22 cellular contexts compared by ENCODE assay signal in the genomic region with DNA sequence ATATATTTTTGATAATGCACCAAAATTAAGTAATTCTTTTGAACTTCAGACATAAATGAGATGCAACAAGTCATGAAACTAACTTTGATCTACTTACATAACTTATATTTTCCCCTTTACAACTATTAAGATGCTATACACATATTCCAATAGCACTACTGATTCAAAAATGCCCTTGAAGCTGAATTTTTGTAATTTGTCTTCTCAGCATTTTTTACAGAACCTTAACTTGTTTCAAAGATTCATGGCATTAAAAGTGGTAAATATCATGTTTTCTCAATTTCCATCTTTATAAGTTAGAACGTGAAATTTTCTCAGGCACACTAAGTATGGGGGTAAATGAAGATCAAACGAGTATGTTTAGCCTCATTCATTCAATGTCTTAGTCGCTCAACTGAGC.
DNase-seq lines count a peak whose midpoint lies in the region; ATAC-seq, FAIRE-seq and TF ChIP-seq lines count a peak whose summit lies in the region.
"Had no signal": no experiment of that assay in that cellular context is flagged by ENCODE, and none has a peak within 500 bp of the region (broad histone marks: within the 10 kb centered on the region; RNA-seq: fewer than 3 reads in every experiment).

No MANE protein-coding gene starts in this region.

- H3K4ac ChIP-seq in IMR-90 (ENCODE audit: low read depth, low read length) = no peak overlapping the region

- no peak overlapping the region for H3K4me3 Mint-ChIP-seq in stimulated activated naive CD8-positive, alpha-beta T cell treated with anti-CD3 and anti-CD28 coated beads, Interleukin-15, amount 100 ng/mL, for 72 hours
- no peak overlapping the region for H3K4me3 Mint-ChIP-seq in effector memory CD8-positive, alpha-beta T cell
- H3K4me3 Mint-ChIP-seq: B cell; CD4-positive, alpha-beta T cell; CD8-positive, alpha-beta T cell had no signal

- no peak overlapping the region for H3K4me3 ChIP-seq in A549
- no peak overlapping the region for H3K4me3 ChIP-seq in IMR-90 (ENCODE audit: insufficient read depth, low read depth, low read length)
- H3K4me3 ChIP-seq in K562 = no peak overlapping the region
- H3K4me3 ChIP-seq: BLaER1 treated with 17β-estradiol and CSF1 and Interleukin-3, amounts not matched to agents 10 nM and 100 nM had no signal

- H3K36me3 ChIP-seq in IMR-90 (ENCODE audit: control insufficient read depth, insufficient read depth, low read length) (no peaks in the 10 kb centered on the region), K562 (ENCODE audit: control insufficient read depth, insufficient read depth, low read length) (no peaks in the 10 kb centered on the region)
- H3K36me3 ChIP-seq: BLaER1 treated with 17β-estradiol and CSF1 and Interleukin-3, amounts not matched to agents 10 nM and 100 nM had no signal

- no peak overlapping the region for H4K8ac ChIP-seq in IMR-90 (ENCODE audit: low read depth in 2 of 2, low read length in 2 of 2)

- H2AFZ ChIP-seq in IMR-90 (replicated peaks; ENCODE audit: low read length, poor library complexity) = no peak overlapping the region
- H2AFZ ChIP-seq in K562 (ENCODE audit: low read depth, low read length) = no peak overlapping the region

- dilution Hi-C loops in IMR-90 (cut with HindIII; ENCODE audit: low sequenced_read_pairs, unreplicated experiment) = no loop called here

- H3K27me3 Mint-ChIP-seq in stimulated activated naive CD8-positive, alpha-beta T cell treated with anti-CD3 and anti-CD28 coated beads, Interleukin-15, amount 100 ng/mL, for 72 hours = no peaks in the 10 kb centered on the region
- no peaks in the 10 kb centered on the region for H3K27me3 Mint-ChIP-seq in effector memory CD8-positive, alpha-beta T cell
- H3K27me3 Mint-ChIP-seq: CD4-positive, alpha-beta T cell had no signal

- no peak for TF ChIP-seq RAD21 in A549 (conservative IDR thresholded peaks at IDR 0.05 in 1 of 2, IDR thresholded peaks at IDR 0.05 in 1 of 2)
- no peak for TF ChIP-seq RAD21 in IMR-90 (IDR thresholded peaks at IDR 0.05; ENCODE audit: low read length)
- no peak for TF ChIP-seq RAD21 in K562 (CRISPR knock-in tag; conservative IDR thresholded peaks at IDR 0.05 in 1 of 2, IDR thresholded peaks at IDR 0.05 in 1 of 2)

- no peaks in the 10 kb centered on the region for H3K79me2 ChIP-seq in K562 (ENCODE audit: control insufficient read depth, insufficient read depth, low read length)

- no peak overlapping the region for H2BK20ac ChIP-seq in IMR-90 (ENCODE audit: low read depth, low read length)

- POLR2A ChIA-PET in A549 (lab: Yijun Ruan, JAX) (no interaction called here), IMR-90 (lab: Charles Lee; ENCODE audit: unreplicated experiment) (no interaction called here), K562 (lab: Yijun Ruan, JAX) (no interaction called here)

- TF ChIP-seq CTCF in A549 (IDR thresholded peaks at IDR 0.05) (no peak), IMR-90 (conservative IDR thresholded peaks at IDR 0.05; ENCODE audit: low read depth, low read length) (no peak), K562 (IDR thresholded peaks at IDR 0.05 in 2 of 3, conservative IDR thresholded peaks at IDR 0.05 in 1 of 3; ENCODE audit: insufficient read depth in 2 of 3, low read depth in 1 of 3, low read length in 3 of 3) (no peak)

- H3K18ac ChIP-seq in IMR-90 (ENCODE audit: low read depth, low read length) = no peak overlapping the region

- ATAC-seq in A549 (no peak), IMR-90 (ENCODE audit: low read depth) (no peak), K562 (no peak)
- no peak for ATAC-seq in stimulated activated naive CD8-positive, alpha-beta T cell treated with anti-CD3 and anti-CD28 coated beads, Interleukin-15, amount 100 ng/mL, for 72 hours
- no peak for ATAC-seq in effector memory CD8-positive, alpha-beta T cell (replicated peaks)
- ATAC-seq: CD8-positive, alpha-beta T cell had no signal

- H4K20me1 ChIP-seq in IMR-90 (ENCODE audit: insufficient read depth, low read length) (no peaks in the 10 kb centered on the region), K562 (replicated peaks; ENCODE audit: control insufficient read depth, insufficient read depth, low read length) (no peaks in the 10 kb centered on the region)
- H4K20me1 ChIP-seq: BLaER1 treated with 17β-estradiol and CSF1 and Interleukin-3, amounts not matched to agents 10 nM and 100 nM had no signal

- H3K4me2 ChIP-seq in A549 (no peak overlapping the region), IMR-90 (ENCODE audit: low read depth, low read length) (no peak overlapping the region), K562 (ENCODE audit: insufficient read depth, low read length) (no peak overlapping the region)
- H3K4me2 ChIP-seq: BLaER1 treated with 17β-estradiol and CSF1 and Interleukin-3, amounts not matched to agents 10 nM and 100 nM had no signal

- H3K14ac ChIP-seq in IMR-90 (replicated peaks; ENCODE audit: low read depth, low read length) = no peak overlapping the region

- H3K4me1 ChIP-seq in A549 = no peaks in the 10 kb centered on the region
- H3K4me1 ChIP-seq in IMR-90 (ENCODE audit: control insufficient read depth, insufficient read depth, low read length) = no peaks in the 10 kb centered on the region
- no peaks in the 10 kb centered on the region for H3K4me1 ChIP-seq in K562 (replicated peaks in 1 of 2; ENCODE audit: control insufficient read depth in 2 of 2, insufficient read depth in 2 of 2, low read length in 2 of 2)
- H3K4me1 ChIP-seq: BLaER1 treated with 17β-estradiol and CSF1 and Interleukin-3, amounts not matched to agents 10 nM and 100 nM; Caco-2 had no signal

- H3K4me1 Mint-ChIP-seq in stimulated activated naive CD8-positive, alpha-beta T cell treated with anti-CD3 and anti-CD28 coated beads, Interleukin-15, amount 100 ng/mL, for 72 hours = no peaks in the 10 kb centered on the region
- no peaks in the 10 kb centered on the region for H3K4me1 Mint-ChIP-seq in effector memory CD8-positive, alpha-beta T cell (ENCODE audit: low read depth in 2 of 2)
- H3K4me1 Mint-ChIP-seq: B cell had no signal

- H2AK5ac ChIP-seq in IMR-90 (ENCODE audit: low read depth, low read length) = no peak overlapping the region

- H3K27me3 ChIP-seq in IMR-90 (ENCODE audit: control insufficient read depth, insufficient read depth, low read length) (no peaks in the 10 kb centered on the region; the same call in 1 of the 2 replicates), K562 (ENCODE audit: control insufficient read depth in 2 of 2, insufficient read depth in 2 of 2, low read length in 2 of 2) (no peaks in the 10 kb centered on the region)
- H3K27me3 ChIP-seq: BLaER1 treated with 17β-estradiol and CSF1 and Interleukin-3, amounts not matched to agents 10 nM and 100 nM had no signal

- no peak overlapping the region for H2BK15ac ChIP-seq in IMR-90 (ENCODE audit: low read depth, low read length)

- CTCF ChIA-PET in A549 (lab: Yijun Ruan, JAX) = no interaction called here
- CTCF ChIA-PET in IMR-90 (lab: Yijun Ruan, JAX) = interaction anchor here (0.7 to 1.5 kb wide), 2 partner anchors 8 to 170 kb away, joined by 3 to 4 read pairs; no protein-coding TSS in a partner anchor
- CTCF ChIA-PET in K562 (lab: Yijun Ruan, JAX; ENCODE audit: low intra/inter-chr PET ratio) = no interaction called here

- no peak overlapping the region for H2BK5ac ChIP-seq in IMR-90 (ENCODE audit: low read depth, low read length, poor library complexity, severe bottlenecking)

- FAIRE-seq in A549 (lab: Jason Lieb, UNC) = no peak
- no peak for FAIRE-seq in K562 (lab: Jason Lieb, UNC)
- FAIRE-seq: A204.1, D721Med, G401.6, GM12891, GM19239 had no signal

- no peak overlapping the region for H3K27ac Mint-ChIP-seq in stimulated activated naive CD8-positive, alpha-beta T cell treated with anti-CD3 and anti-CD28 coated beads, Interleukin-15, amount 100 ng/mL, for 72 hours
- H3K27ac Mint-ChIP-seq in effector memory CD8-positive, alpha-beta T cell = no peak overlapping the region
- H3K27ac Mint-ChIP-seq: B cell; CD4-positive, alpha-beta T cell; CD8-positive, alpha-beta T cell had no signal

- H2BK120ac ChIP-seq in IMR-90 (ENCODE audit: low read depth, low read length) = no peak overlapping the region

- no peaks in the 10 kb centered on the region for H3K9me1 ChIP-seq in IMR-90 (ENCODE audit: insufficient read depth, low read length)
- H3K9me1 ChIP-seq in K562 (ENCODE audit: control insufficient read depth, insufficient read depth, low read length) = no peaks in the 10 kb centered on the region

- no peak overlapping the region for H4K91ac ChIP-seq in IMR-90 (ENCODE audit: insufficient read depth, low read depth, low read length)

- TF ChIP-seq EP300 in A549 (IDR thresholded peaks at IDR 0.05) (no peak), K562 (IDR thresholded peaks at IDR 0.05; ENCODE audit: low read length) (no peak)

- intact Hi-C loops in IMR-90 (cut with micrococcal nuclease) = no loop called here
- intact Hi-C loops in K562 (cut with micrococcal nuclease) = no loop called here

- H3K27ac ChIP-seq in A549 = no peak overlapping the region
- H3K27ac ChIP-seq in IMR-90 (ENCODE audit: insufficient read depth, low read length) = no peak overlapping the region
- no peak overlapping the region for H3K27ac ChIP-seq in K562 (ENCODE audit: extremely low read depth, low read depth, low read length)
- H3K27ac ChIP-seq: BLaER1 treated with 17β-estradiol and CSF1 and Interleukin-3, amounts not matched to agents 10 nM and 100 nM; C4-2B had no signal

- no peaks in the 10 kb centered on the region for H3K79me1 ChIP-seq in IMR-90 (ENCODE audit: low read depth in 1 of 2, low read length in 2 of 2)

- WGBS in A549 (ENCODE audit: missing lambda C conversion rate) = 47% methylated on average over 3 of the region's 3 CpGs
- WGBS in IMR-90 (ENCODE audit: extremely low coverage in 2 of 2, insufficient read length in 1 of 2), 2 experiments = no CpG with 5 or more reads among the region's 3 CpGs
- 2% methylated on average over 3 of the region's 3 CpGs for WGBS in K562 (ENCODE audit: insufficient coverage, low coverage, missing lambda C conversion rate)

- H3K9me3 ChIP-seq in A549 = no peaks in the 10 kb centered on the region
- H3K9me3 ChIP-seq in IMR-90 (ENCODE audit: control insufficient read depth, insufficient read depth, low read length) = no peaks in the 10 kb centered on the region
- H3K9me3 ChIP-seq in K562 (replicated peaks; ENCODE audit: control insufficient read depth, insufficient read depth, low read depth, low read length) = no peaks in the 10 kb centered on the region
- H3K9me3 ChIP-seq: BLaER1 treated with 17β-estradiol and CSF1 and Interleukin-3, amounts not matched to agents 10 nM and 100 nM; Caco-2 had no signal

- H3K56ac ChIP-seq in IMR-90 (ENCODE audit: extremely low read depth, insufficient read depth, low read length) = no peak overlapping the region

- no peak for TF ChIP-seq POLR2A in A549 (IDR thresholded peaks at IDR 0.05; ENCODE audit: low read length)
- no peak for TF ChIP-seq POLR2A in IMR-90 (IDR thresholded peaks at IDR 0.05; ENCODE audit: low read depth, low read length)
- TF ChIP-seq POLR2A in K562 (conservative IDR thresholded peaks at IDR 0.05) = no peak

- no peak overlapping the region for H3K23ac ChIP-seq in IMR-90 (ENCODE audit: low read depth, low read length)

- no peak for DNase-seq in A549 (ENCODE audit: low read depth in 1 of 2, low spot score in 1 of 2)
- no peak for DNase-seq in IMR-90
- no peak for DNase-seq in K562 (ENCODE audit: extremely low read depth in 1 of 4, low spot score in 3 of 4)
- DNase-seq in stimulated activated naive CD8-positive, alpha-beta T cell treated with anti-CD3 and anti-CD28 coated beads, Interleukin-15, amount 100 ng/mL, for 72 hours = no peak
- no peak for DNase-seq in NCI-H1105 (lab: John Stamatoyannopoulos, UW)
- no peak for DNase-seq in effector memory CD8-positive, alpha-beta T cell
- DNase-seq: 8988T; AML-193; Caco-2; Calu3; CD4-positive, alpha-beta T cell; CD8-positive, alpha-beta T cell; DMS79 treated with DMSO at 0.1 percent for 48 hours; GF-D8 had no signal

- no peak overlapping the region for H4K5ac ChIP-seq in IMR-90 (ENCODE audit: low read depth, low read length)

- no peaks in the 10 kb centered on the region for H3K36me3 Mint-ChIP-seq in effector memory CD8-positive, alpha-beta T cell (ENCODE audit: insufficient read depth)
- H3K36me3 Mint-ChIP-seq: CD8-positive, alpha-beta T cell had no signal

- H2AK9ac ChIP-seq in IMR-90 (replicated peaks; ENCODE audit: low read depth, low read length, poor library complexity) = no peak overlapping the region

- H3K9ac ChIP-seq in IMR-90 (ENCODE audit: low read depth, low read length) (no peak overlapping the region), K562 (ENCODE audit: insufficient read depth in 1 of 2, low read depth in 2 of 2, low read length in 2 of 2) (no peak overlapping the region)
- H3K9ac ChIP-seq: BLaER1 treated with 17β-estradiol and CSF1 and Interleukin-3, amounts not matched to agents 10 nM and 100 nM had no signal

- in situ Hi-C loops in IMR-90 (cut with MboI; ENCODE audit: low sequenced_read_pairs) (no loop called here), K562 (cut with MboI) (no loop called here)

- BruUV-seq in IMR-90 (replicated peaks; lab: Mats Ljungman, UMichigan) = no TSS peak
- no TSS peak for BruUV-seq in K562 (replicated peaks; lab: Mats Ljungman, UMichigan)

- no peaks in the 10 kb centered on the region for H3K9me3 Mint-ChIP-seq in stimulated activated naive CD8-positive, alpha-beta T cell treated with anti-CD3 and anti-CD28 coated beads, Interleukin-15, amount 100 ng/mL, for 72 hours
- no peaks in the 10 kb centered on the region for H3K9me3 Mint-ChIP-seq in effector memory CD8-positive, alpha-beta T cell
- H3K9me3 Mint-ChIP-seq: CD4-positive, alpha-beta T cell had no signal

Comparison
In these comparisons a context has a peak if more than half of its experiments do, and no peak if none do; other contexts are left out.
1. Of the 35 proteins assayed by ChIP-seq in both K562 and A549: peak only in K562: none; only in A549: none; in both: MAFK; in neither: 34.